Comparison of ENCODE assay signal across 19 cellular contexts in the genomic region with DNA sequence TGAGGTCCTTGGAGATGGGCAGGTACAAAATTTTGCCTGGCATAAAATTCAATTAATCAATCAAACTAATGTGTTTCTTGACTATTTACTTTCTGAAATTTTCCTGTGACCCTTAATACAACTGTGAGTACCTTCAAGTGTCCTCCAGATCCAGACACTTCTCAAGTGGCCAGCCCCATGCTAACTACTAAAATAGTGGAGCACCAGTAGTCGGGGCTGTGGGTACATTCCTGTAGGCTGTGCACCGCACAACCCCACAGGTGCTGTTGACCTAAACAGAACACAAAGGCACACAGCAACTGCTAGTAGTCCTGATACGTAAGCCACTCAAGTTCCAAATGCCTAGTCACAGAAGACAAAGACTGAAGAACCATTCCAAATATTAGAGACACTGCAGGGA. TPM values are rescaled to one million over a fixed set of nuclear protein-coding genes. Genes with fewer than 3 reads are reported as not detected.
DNase-seq lines count a peak whose midpoint lies in the region; ATAC-seq, FAIRE-seq and TF ChIP-seq lines count a peak whose summit lies in the region.
"Had no signal": no experiment of that assay in that cellular context is flagged by ENCODE, and none has a peak within 500 bp of the region (broad histone marks: within the 10 kb centered on the region; RNA-seq: fewer than 3 reads in every experiment).

No MANE protein-coding gene starts in this region.

- 76 to 92% (median 91%) methylated on average over 3 of the region's 3 CpGs for WGBS in small intestine, 3 donors

- FAIRE-seq in urothelium cell line (lab: Jason Lieb, UNC) (no peak), small intestine (lab: Jason Lieb, UNC) (no peak)
- FAIRE-seq: G401.6 had no signal

- H3K4me3 Mint-ChIP-seq in memory B cell = no peak overlapping the region
- H3K4me3 Mint-ChIP-seq: activated CD8-positive, alpha-beta T cell treated with anti-CD3 and anti-CD28 coated beads for 36 hours; natural killer cell; stimulated activated naive CD8-positive, alpha-beta T cell treated with anti-CD3 and anti-CD28 coated beads, Interleukin-15, Interleukin-2, amounts not matched to agents 100 ng/mL and 50 ng/mL, for 24 hours had no signal

- H3K36me3 Mint-ChIP-seq in memory B cell = peaks cover 3% of the 10 kb centered on the region

- H3K4me3 ChIP-seq in left ventricle myocardium inferior (no peak overlapping the region), SJSA1 (no peak overlapping the region), small intestine (ENCODE audit: low read depth in 1 of 2, low read length in 2 of 2) (no peak overlapping the region)
- H3K4me3 ChIP-seq: adrenal gland, psoas muscle had no signal

- TF ChIP-seq CTCF in left ventricle myocardium inferior (IDR thresholded peaks at IDR 0.05; ENCODE audit: borderline replicate concordance) = no peak

- H3K27me3 Mint-ChIP-seq in memory B cell = no peaks in the 10 kb centered on the region
- H3K27me3 Mint-ChIP-seq: activated CD8-positive, alpha-beta T cell treated with anti-CD3 and anti-CD28 coated beads for 36 hours; stimulated activated naive CD8-positive, alpha-beta T cell treated with anti-CD3 and anti-CD28 coated beads, Interleukin-15, Interleukin-2, amounts not matched to agents 100 ng/mL and 50 ng/mL, for 24 hours had no signal

- H3K36me3 ChIP-seq in left ventricle myocardium inferior (peaks cover 26% of the 10 kb centered on the region), SJSA1 (peaks cover 12% of the 10 kb centered on the region), small intestine (ENCODE audit: control insufficient read depth in 2 of 2, insufficient read depth in 2 of 2, low read length in 2 of 2) (peaks cover 0 to 2% of the 10 kb centered on the region in 2 donors)

- peaks cover 36% of the 10 kb centered on the region for H3K4me1 ChIP-seq in left ventricle myocardium inferior
- H3K4me1 ChIP-seq in SJSA1 (replicated peaks) = peaks cover 31% of the 10 kb centered on the region
- no peaks in the 10 kb centered on the region for H3K4me1 ChIP-seq in small intestine (ENCODE audit: control insufficient read depth in 2 of 2, insufficient read depth in 1 of 2, low read depth in 1 of 2, low read length in 1 of 2)
- H3K4me1 ChIP-seq: psoas muscle had no signal

- no peaks in the 10 kb centered on the region for H3K9me3 Mint-ChIP-seq in memory B cell
- H3K9me3 Mint-ChIP-seq: activated CD8-positive, alpha-beta T cell treated with anti-CD3 and anti-CD28 coated beads for 36 hours; natural killer cell; stimulated activated naive CD8-positive, alpha-beta T cell treated with anti-CD3 and anti-CD28 coated beads, Interleukin-15, Interleukin-2, amounts not matched to agents 100 ng/mL and 50 ng/mL, for 24 hours had no signal

- H3K9me3 ChIP-seq in left ventricle myocardium inferior (replicated peaks) (no peaks in the 10 kb centered on the region), SJSA1 (replicated peaks) (no peaks in the 10 kb centered on the region), small intestine (ENCODE audit: control insufficient read depth, low read depth) (no peaks in the 10 kb centered on the region)
- H3K9me3 ChIP-seq: adrenal gland, psoas muscle had no signal

- H3K27ac ChIP-seq in left ventricle myocardium inferior (replicated peaks) (peak overlapping the region; percentile 70), SJSA1 (0 out of 2 replicates have a peak overlapping the region, but pooled peaks have one; percentile 28), small intestine (ENCODE audit: low read depth in 1 of 2, low read length in 1 of 2) (peak overlapping the region in 1 of 2 donors; percentile 27)
- H3K27ac ChIP-seq: psoas muscle had no signal

- no peaks in the 10 kb centered on the region for H3K27me3 ChIP-seq in left ventricle myocardium inferior (ENCODE audit: low read depth)
- H3K27me3 ChIP-seq in SJSA1 (replicated peaks) = no peaks in the 10 kb centered on the region
- no peaks in the 10 kb centered on the region for H3K27me3 ChIP-seq in small intestine (ENCODE audit: control insufficient read depth in 2 of 2, insufficient read depth in 2 of 2, low read length in 2 of 2)
- H3K27me3 ChIP-seq: adrenal gland had no signal

- H3K4me1 Mint-ChIP-seq in memory B cell = peaks cover 31% of the 10 kb centered on the region
- H3K4me1 Mint-ChIP-seq: natural killer cell had no signal

- H3K27ac Mint-ChIP-seq in memory B cell = peak overlapping the region; percentile 79
- H3K27ac Mint-ChIP-seq: activated CD8-positive, alpha-beta T cell treated with anti-CD3 and anti-CD28 coated beads for 36 hours; natural killer cell; stimulated activated naive CD8-positive, alpha-beta T cell treated with anti-CD3 and anti-CD28 coated beads, Interleukin-15, Interleukin-2, amounts not matched to agents 100 ng/mL and 50 ng/mL, for 24 hours had no signal

- DNase-seq in left ventricle myocardium inferior (no peak), cardiac septum (ENCODE audit: low spot score) (no peak), SJSA1 (ENCODE audit: low read depth in 1 of 2, low spot score in 2 of 2) (no peak), memory B cell (ENCODE audit: low spot score in 2 of 2) (no peak), NCI-H446 treated with DMSO at 0.1 percent for 48 hours (lab: John Stamatoyannopoulos, UW) (no peak), urothelium cell line (ENCODE audit: low spot score) (no peak), small intestine (no peak)
- DNase-seq: activated CD8-positive, alpha-beta T cell treated with anti-CD3 and anti-CD28 coated beads for 36 hours; caudate nucleus; effector memory CD4-positive, alpha-beta T cell; H7; natural killer cell; NCI-H1436; psoas muscle had no signal

- ATAC-seq in memory B cell (ENCODE audit: low read depth) (no peak), GM18861 (IDR thresholded peaks at IDR 0.05; ENCODE audit: unreplicated experiment) (no peak)
- ATAC-seq: activated CD8-positive, alpha-beta T cell treated with anti-CD3 and anti-CD28 coated beads for 36 hours; natural killer cell; psoas muscle; SK-N-SH treated with all-trans-retinoic acid at 6 μM for 48 hours had no signal

- intact Hi-C loops in left ventricle myocardium inferior (cut with micrococcal nuclease) = loop anchor here (10.0 kb wide), 2 partner anchors 68 to 608 kb away; no protein-coding TSS in a partner anchor
- intact Hi-C loops in cardiac septum (cut with DNase I) = loop anchor here (5.0 to 10.0 kb wide), 2 partner anchors 41 to 498 kb away; a partner anchor contains a TSS

RNA-seq across cellular contexts. Expression of a gene that starts 36.6 kb away (rescaled TPM):
- total RNA-seq in left ventricle myocardium inferior = 37.0 TPM
- 31.7 TPM for total RNA-seq in cardiac septum
- total RNA-seq in SJSA1 (2014; rRNA removed; shearing (Covaris generic)) = 39.7 and 39.9 TPM in 2 replicates
- polyA plus RNA-seq in small intestine = 10 to 100 TPM; 22.2 to 54.3 (median 50.4) TPM

RNA-seq across cellular contexts. Expression of a gene that starts 40.0 kb away (rescaled TPM):
- total RNA-seq in left ventricle myocardium inferior (34.6 TPM), cardiac septum (37.0 TPM)
- total RNA-seq in SJSA1 (2014; rRNA removed; shearing (Covaris generic)) = 68.4 and 92.0 TPM in 2 replicates
- polyA plus RNA-seq in small intestine = 10 to 100 TPM; 42.8 to 69.2 (median 68.4) TPM

RNA-seq across cellular contexts. Expression of a gene that starts 48.3 kb away (rescaled TPM):
- total RNA-seq in left ventricle myocardium inferior (6.5 TPM), cardiac septum (4.6 TPM)
- total RNA-seq in SJSA1 (2014; rRNA removed; shearing (Covaris generic)) = 1.6 TPM in 1 of 2 replicates, not detected in the other
- 1 to 10 TPM; 1.6 to 2.5 (median 1.7) TPM for polyA plus RNA-seq in small intestine
